Comparison of ENCODE assay signal across 1 cellular context in genomic region chr9:81665514-81665838, GRCh38.
TF ChIP-seq lines count a peak whose summit lies in the region.

No MANE protein-coding gene starts in this region.

TF ChIP-seq in GM23338, 12 proteins besides CTCF, POLR2A, EP300 and RAD21 (continued from another document):
- no peak for TF ChIP-seq REST (IDR thresholded peaks at IDR 0.05; ENCODE audit: unreplicated experiment)
- no peak for TF ChIP-seq ETS1 (IDR thresholded peaks at IDR 0.05)
- no peak for TF ChIP-seq EZH2 (IDR thresholded peaks at IDR 0.05; ENCODE audit: low read depth, unreplicated experiment)
- TF ChIP-seq ZNF462 (CRISPR knock-in tag; IDR thresholded peaks at IDR 0.05) = peak; percentile 22; the same call in 1 of the 2 replicates
- peak; percentile 87 for TF ChIP-seq NANOG (IDR thresholded peaks at IDR 0.05; ENCODE audit: borderline replicate concordance)
- no peak for TF ChIP-seq ZNF331 (CRISPR knock-in tag; IDR thresholded peaks at IDR 0.05; ENCODE audit: low read depth)
